24 cellular contexts compared by ENCODE assay signal in genomic region chr4:5364406-5364805, GRCh38.
DNase-seq lines count a peak whose midpoint lies in the region; ATAC-seq, FAIRE-seq and TF ChIP-seq lines count a peak whose summit lies in the region.
"Had no signal": no experiment of that assay in that cellular context is flagged by ENCODE, and none has a peak within 500 bp of the region (broad histone marks: within the 10 kb centered on the region; RNA-seq: fewer than 3 reads in every experiment).

No MANE protein-coding gene starts in this region.

- BruUV-seq in HepG2 (replicated peaks; lab: Mats Ljungman, UMichigan) (no TSS peak), K562 (replicated peaks; lab: Mats Ljungman, UMichigan) (no TSS peak)

- H3K9me3 ChIP-seq in HepG2 (ENCODE audit: low read length) (no peaks in the 10 kb centered on the region), right lobe of liver (no peaks in the 10 kb centered on the region), K562 (replicated peaks; ENCODE audit: control insufficient read depth, insufficient read depth, low read depth, low read length) (no peaks in the 10 kb centered on the region)
- H3K9me3 ChIP-seq in CD8-positive, alpha-beta T cell (ENCODE audit: low read length), result no peaks in the 10 kb centered on the region
- H3K9me3 ChIP-seq: BE2C; BLaER1 treated with 17β-estradiol and CSF1 and Interleukin-3, amounts not matched to agents 10 nM and 100 nM had no signal

- no peaks in the 10 kb centered on the region for H4K20me1 ChIP-seq in HepG2 (ENCODE audit: insufficient read depth, low read length)
- no peaks in the 10 kb centered on the region for H4K20me1 ChIP-seq in K562 (replicated peaks; ENCODE audit: control insufficient read depth, insufficient read depth, low read length)

- no peak overlapping the region for H3K4me2 ChIP-seq in HepG2 (ENCODE audit: low read depth, low read length)
- no peak overlapping the region for H3K4me2 ChIP-seq in K562 (ENCODE audit: insufficient read depth, low read length)
- H3K4me2 ChIP-seq: BLaER1 treated with 17β-estradiol and CSF1 and Interleukin-3, amounts not matched to agents 10 nM and 100 nM had no signal

- FAIRE-seq in HepG2 (lab: Jason Lieb, UNC) (no peak), K562 (lab: Jason Lieb, UNC) (no peak)
- FAIRE-seq: A204.1, D721Med, GM12878, H1 had no signal

- 15% methylated on average over 3 of the region's 3 CpGs for WGBS in HepG2 (ENCODE audit: low lambda C conversion rate)
- no CpG with 5 or more reads among the region's 3 CpGs for WGBS in right lobe of liver (ENCODE audit: insufficient coverage, low coverage, low lambda C conversion rate, missing lambda C conversion rate)
- WGBS in K562 (ENCODE audit: insufficient coverage, low coverage, missing lambda C conversion rate), result 0% methylated on average over 3 of the region's 3 CpGs

- H3K36me3 ChIP-seq in HepG2 (replicated peaks in 1 of 2; ENCODE audit: control insufficient read depth in 1 of 2, insufficient read depth in 2 of 2, low read length in 2 of 2), result no peaks in the 10 kb centered on the region
- no peaks in the 10 kb centered on the region for H3K36me3 ChIP-seq in right lobe of liver
- no peaks in the 10 kb centered on the region for H3K36me3 ChIP-seq in K562 (ENCODE audit: control insufficient read depth, insufficient read depth, low read length)
- no peaks in the 10 kb centered on the region for H3K36me3 ChIP-seq in CD8-positive, alpha-beta T cell (ENCODE audit: insufficient read depth, low read length)
- H3K36me3 ChIP-seq: BE2C; BLaER1 treated with 17β-estradiol and CSF1 and Interleukin-3, amounts not matched to agents 10 nM and 100 nM had no signal

- intact Hi-C loops in HepG2 (cut with micrococcal nuclease; ENCODE audit: unreplicated experiment) (no loop called here), right lobe of liver (cut with DNase I) (no loop called here), K562 (cut with micrococcal nuclease) (no loop called here)
- intact Hi-C loops in CD8-positive, alpha-beta T cell (cut with DNase I, micrococcal nuclease), result no loop called here

- ATAC-seq in HepG2 (no peak), right lobe of liver (no peak), K562 (no peak), GM19035 (IDR thresholded peaks at IDR 0.05; ENCODE audit: unreplicated experiment) (no peak)
- ATAC-seq in CD8-positive, alpha-beta T cell, result no peak
- ATAC-seq: GM12878 had no signal

- TF ChIP-seq RAD21 in HepG2 (CRISPR knock-in tag; IDR thresholded peaks at IDR 0.05) (no peak), K562 (CRISPR knock-in tag; conservative IDR thresholded peaks at IDR 0.05 in 1 of 2, IDR thresholded peaks at IDR 0.05 in 1 of 2) (no peak)

- H3K4me3 ChIP-seq in HepG2 (replicated peaks in 1 of 3; ENCODE audit: insufficient read depth in 1 of 3, low read depth in 2 of 3, low read length in 3 of 3) (no peak overlapping the region), right lobe of liver (no peak overlapping the region), K562 (no peak overlapping the region)
- H3K4me3 ChIP-seq in CD8-positive, alpha-beta T cell (ENCODE audit: low read depth, low read length), result no peak overlapping the region
- H3K4me3 ChIP-seq: BLaER1 treated with 17β-estradiol and CSF1 and Interleukin-3, amounts not matched to agents 10 nM and 100 nM; GM12878; GM23248 had no signal

- TF ChIP-seq EP300 in HepG2 (IDR thresholded peaks at IDR 0.05; ENCODE audit: low read depth in 2 of 2, low read length in 2 of 2), result no peak
- TF ChIP-seq EP300 in HepG2 (CRISPR knock-in tag; IDR thresholded peaks at IDR 0.05; ENCODE audit: borderline replicate concordance), result no peak
- TF ChIP-seq EP300 in K562 (IDR thresholded peaks at IDR 0.05; ENCODE audit: low read length), result no peak

- H3K36me3 Mint-ChIP-seq in osteocyte (ENCODE audit: unreplicated experiment), result peaks cover 9% of the 10 kb centered on the region
- H3K36me3 Mint-ChIP-seq in CD8-positive, alpha-beta T cell, result no peaks in the 10 kb centered on the region
- H3K36me3 Mint-ChIP-seq: CD4-positive, CD25-positive, alpha-beta regulatory T cell; CD8-positive, alpha-beta memory T cell had no signal

- no peak for TF ChIP-seq POLR2A in HepG2 (IDR thresholded peaks at IDR 0.05; ENCODE audit: insufficient read depth in 1 of 2, low read depth in 2 of 2, low read length in 2 of 2)
- TF ChIP-seq POLR2A in right lobe of liver (IDR thresholded peaks at IDR 0.05), result no peak
- TF ChIP-seq POLR2A in K562 (conservative IDR thresholded peaks at IDR 0.05), result no peak

- CTCF ChIA-PET in HepG2 (lab: Yijun Ruan, JAX; ENCODE audit: low intra/inter-chr PET ratio, low total read pairs), result no interaction called here
- CTCF ChIA-PET in K562 (lab: Yijun Ruan, JAX; ENCODE audit: low intra/inter-chr PET ratio), result no interaction called here
- CTCF ChIA-PET in CD8-positive, alpha-beta T cell (lab: Charles Lee), result no interaction called here

- in situ Hi-C loops in HepG2 (cut with HindIII; ENCODE audit: extremely low pct_ligation_motif_present, low pct_unique_long_range_greater_than_20kb), result no loop called here
- in situ Hi-C loops in K562 (cut with MboI), result no loop called here

- no peak overlapping the region for H3K4me3 Mint-ChIP-seq in osteocyte (ENCODE audit: unreplicated experiment)
- H3K4me3 Mint-ChIP-seq in CD8-positive, alpha-beta T cell, result no peak overlapping the region
- H3K4me3 Mint-ChIP-seq: CD4-positive, CD25-positive, alpha-beta regulatory T cell; CD8-positive, alpha-beta memory T cell had no signal

- no peaks in the 10 kb centered on the region for H3K27me3 Mint-ChIP-seq in osteocyte (ENCODE audit: unreplicated experiment)
- no peaks in the 10 kb centered on the region for H3K27me3 Mint-ChIP-seq in CD8-positive, alpha-beta T cell (ENCODE audit: low read depth)
- H3K27me3 Mint-ChIP-seq: CD4-positive, CD25-positive, alpha-beta regulatory T cell; CD8-positive, alpha-beta memory T cell had no signal

- peaks cover 41% of the 10 kb centered on the region for H3K4me1 Mint-ChIP-seq in osteocyte (ENCODE audit: unreplicated experiment)
- no peaks in the 10 kb centered on the region for H3K4me1 Mint-ChIP-seq in CD8-positive, alpha-beta T cell (ENCODE audit: low read depth)
- H3K4me1 Mint-ChIP-seq: CD4-positive, CD25-positive, alpha-beta regulatory T cell; CD8-positive, alpha-beta memory T cell had no signal

- peaks cover 5% of the 10 kb centered on the region for H3K9me3 Mint-ChIP-seq in osteocyte (ENCODE audit: unreplicated experiment)
- H3K9me3 Mint-ChIP-seq in CD8-positive, alpha-beta T cell, result peaks cover 4% of the 10 kb centered on the region

- H3K9me1 ChIP-seq in K562 (ENCODE audit: control insufficient read depth, insufficient read depth, low read length), result no peaks in the 10 kb centered on the region

- H3K4me1 ChIP-seq in HepG2 (ENCODE audit: insufficient read depth, low read length) (no peaks in the 10 kb centered on the region), right lobe of liver (no peaks in the 10 kb centered on the region), K562 (replicated peaks in 1 of 2; ENCODE audit: control insufficient read depth in 2 of 2, insufficient read depth in 2 of 2, low read length in 2 of 2) (no peaks in the 10 kb centered on the region)
- H3K4me1 ChIP-seq in CD8-positive, alpha-beta T cell (ENCODE audit: insufficient read depth, low read length), result no peaks in the 10 kb centered on the region
- H3K4me1 ChIP-seq: BE2C; BLaER1 treated with 17β-estradiol and CSF1 and Interleukin-3, amounts not matched to agents 10 nM and 100 nM had no signal

- POLR2A ChIA-PET in HepG2 (lab: Yijun Ruan, JAX), result no interaction called here
- POLR2A ChIA-PET in K562 (lab: Yijun Ruan, JAX), result interaction anchor here (0.6 kb wide), 1 partner anchor 425 kb away, joined by 3 read pairs; no protein-coding TSS in a partner anchor
- POLR2A ChIA-PET in CD8-positive, alpha-beta T cell (lab: Charles Lee), result no interaction called here

- peak overlapping the region; percentile 44 for H3K27ac Mint-ChIP-seq in osteocyte (ENCODE audit: unreplicated experiment)
- no peak overlapping the region for H3K27ac Mint-ChIP-seq in CD8-positive, alpha-beta T cell
- H3K27ac Mint-ChIP-seq: CD4-positive, CD25-positive, alpha-beta regulatory T cell; CD8-positive, alpha-beta memory T cell had no signal

- TF ChIP-seq CTCF in HepG2 (CRISPR knock-in tag; IDR thresholded peaks at IDR 0.05) (no peak), right lobe of liver (IDR thresholded peaks at IDR 0.05) (no peak), K562 (IDR thresholded peaks at IDR 0.05 in 2 of 3, conservative IDR thresholded peaks at IDR 0.05 in 1 of 3; ENCODE audit: insufficient read depth in 2 of 3, low read depth in 1 of 3, low read length in 3 of 3) (no peak), osteocyte (IDR thresholded peaks at IDR 0.05) (no peak)
- TF ChIP-seq CTCF in CD8-positive, alpha-beta T cell (IDR thresholded peaks at IDR 0.05), result no peak

- H3K27me3 ChIP-seq in HepG2 (ENCODE audit: control insufficient read depth in 1 of 2, insufficient read depth in 2 of 2, low read length in 2 of 2) (no peaks in the 10 kb centered on the region), right lobe of liver (no peaks in the 10 kb centered on the region), K562 (ENCODE audit: control insufficient read depth in 2 of 2, insufficient read depth in 2 of 2, low read length in 2 of 2) (no peaks in the 10 kb centered on the region)
- H3K27me3 ChIP-seq in CD8-positive, alpha-beta T cell (ENCODE audit: insufficient read depth, low read length), result no peaks in the 10 kb centered on the region
- H3K27me3 ChIP-seq: BE2C; BLaER1 treated with 17β-estradiol and CSF1 and Interleukin-3, amounts not matched to agents 10 nM and 100 nM had no signal

- H3K9ac ChIP-seq in HepG2 (ENCODE audit: insufficient read depth, low read depth, low read length), result no peak overlapping the region
- no peak overlapping the region for H3K9ac ChIP-seq in K562 (ENCODE audit: insufficient read depth in 1 of 2, low read depth in 2 of 2, low read length in 2 of 2)
- H3K9ac ChIP-seq: BLaER1 treated with 17β-estradiol and CSF1 and Interleukin-3, amounts not matched to agents 10 nM and 100 nM; GM23248 had no signal

- no peak overlapping the region for H3K27ac ChIP-seq in HepG2 (ENCODE audit: extremely low read length, insufficient read depth, low read length)
- H3K27ac ChIP-seq in right lobe of liver, result no peak overlapping the region
- no peak overlapping the region for H3K27ac ChIP-seq in K562 (ENCODE audit: extremely low read depth, low read depth, low read length)
- H3K27ac ChIP-seq in CD8-positive, alpha-beta T cell (ENCODE audit: low read depth, low read length), result no peak overlapping the region
- H3K27ac ChIP-seq: 22Rv1; BLaER1 treated with 17β-estradiol and CSF1 and Interleukin-3, amounts not matched to agents 10 nM and 100 nM had no signal

- H3K79me2 ChIP-seq in HepG2 (ENCODE audit: insufficient read depth, low read length) (no peaks in the 10 kb centered on the region), K562 (ENCODE audit: control insufficient read depth, insufficient read depth, low read length) (no peaks in the 10 kb centered on the region)

- no peak for DNase-seq in HepG2 (ENCODE audit: low spot score)
- DNase-seq in right lobe of liver, result no peak
- peak in 2 of 4 experiments; percentile 23 to 32 for DNase-seq in K562 (ENCODE audit: extremely low read depth in 1 of 4, low spot score in 3 of 4)
- peak; percentile 40 for DNase-seq in osteocyte (ENCODE audit: extremely low spot score, unreplicated experiment)
- DNase-seq in CD8-positive, alpha-beta T cell, result no peak
- DNase-seq: ACHN; AML-193; BE2C; CD4-positive, CD25-positive, alpha-beta regulatory T cell; CD8-positive, alpha-beta memory T cell; DMS 273 treated with DMSO at 0.1 percent for 48 hours; DMS79; EL; GDM1; GM23248; H7; HCEC 1CT had no signal

- no peak overlapping the region for H2AFZ ChIP-seq in HepG2 (ENCODE audit: low read length)
- H2AFZ ChIP-seq in K562 (ENCODE audit: low read depth, low read length), result no peak overlapping the region
- H2AFZ ChIP-seq: GM23248 had no signal

Comparison
In these comparisons a context has a peak if more than half of its experiments do, and no peak if none do; other contexts are left out.
1. Of the 241 proteins assayed by ChIP-seq in both HepG2 and K562: peak only in HepG2: none; only in K562: TFE3; in both: RAD51; in neither: 238; mixed calls (peak in some experiments, not most) for 1.